9 cellular contexts compared by ENCODE assay signal in the genomic region with DNA sequence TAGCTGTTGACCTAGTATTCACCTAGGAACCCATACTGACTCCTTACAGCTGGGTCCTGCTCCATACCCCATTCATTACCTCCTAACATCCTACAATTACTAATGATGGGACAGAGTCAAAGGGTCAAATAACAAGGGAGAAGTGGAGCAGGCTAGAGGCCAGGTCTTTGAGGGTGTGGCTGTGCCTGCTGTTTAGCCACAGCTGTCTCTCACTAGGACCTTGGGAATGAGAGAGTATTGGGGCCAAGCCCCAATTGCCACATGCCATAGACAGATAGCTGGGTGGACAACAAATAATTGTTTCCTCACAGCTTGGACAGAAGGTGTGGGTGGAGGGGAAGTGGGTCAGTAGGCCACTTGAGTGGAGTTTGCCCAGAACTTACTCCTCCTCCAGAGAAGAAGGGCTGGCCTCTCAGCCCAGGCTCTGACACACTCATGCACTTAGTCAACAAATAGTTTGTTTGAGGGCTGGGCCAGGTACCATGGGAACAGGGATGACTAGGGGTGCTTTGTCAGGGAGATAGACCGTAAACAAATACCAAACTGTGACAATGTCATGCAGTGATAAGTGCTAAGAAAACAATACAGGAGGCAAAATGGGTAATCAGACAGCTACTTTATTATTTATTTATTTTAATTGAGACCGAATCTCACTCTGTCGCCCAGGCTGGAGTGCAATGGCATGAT. TPM values are rescaled to one million over a fixed set of nuclear protein-coding genes. Genes with fewer than 3 reads are reported as not detected.
A peak's percentile ranks its signal among the peaks of the same experiment; 100 is the strongest.
DNase-seq lines count a peak whose midpoint lies in the region; ATAC-seq and TF ChIP-seq lines count a peak whose summit lies in the region.
"Had no signal": no experiment of that assay in that cellular context is flagged by ENCODE, and none has a peak within 500 bp of the region (broad histone marks: within the 10 kb centered on the region; RNA-seq: fewer than 3 reads in every experiment).

No MANE protein-coding gene starts in this region.

- in situ Hi-C loops in Caki2 (cut with HindIII; ENCODE audit: low pct_unique_long_range_greater_than_20kb, low sequenced_read_pairs), result no loop called here

- TF ChIP-seq CTCF in BE2C (IDR thresholded peaks at IDR 0.05; ENCODE audit: low read depth, low read length), result no peak

- intact Hi-C loops in left cardiac atrium (cut with DNase I), result no loop called here

- no peak overlapping the region for H3K9ac ChIP-seq in adipocyte (ENCODE audit: low read length)

- H3K9me3 ChIP-seq in MG63 (no peaks in the 10 kb centered on the region), adipocyte (ENCODE audit: control insufficient read depth, low read length) (no peaks in the 10 kb centered on the region), BE2C (no peaks in the 10 kb centered on the region)

- peaks cover 54% of the 10 kb centered on the region for H3K4me1 ChIP-seq in adipocyte (ENCODE audit: control insufficient read depth, insufficient read depth, low read length)
- no peaks in the 10 kb centered on the region for H3K4me1 ChIP-seq in BE2C

- ATAC-seq in left cardiac atrium, result peak; percentile 85 to 96

- peak; percentile 95 for DNase-seq in Caki2 (ENCODE audit: low read depth)
- DNase-seq in MG63, result peak; percentile 87
- peak; percentile 88 for DNase-seq in adipocyte (ENCODE audit: low read depth)
- peak; percentile 84 for DNase-seq in left cardiac atrium
- peak; percentile 99 for DNase-seq in renal cortical epithelial cell (ENCODE audit: low read depth)
- DNase-seq in NCI-H446 treated with DMSO at 0.1 percent for 48 hours (lab: John Stamatoyannopoulos, UW), result no peak
- DNase-seq in NCI-H187 (lab: John Stamatoyannopoulos, UW), result no peak
- DNase-seq in BE2C, result no peak

- H3K27me3 ChIP-seq in MG63, result no peaks in the 10 kb centered on the region
- no peaks in the 10 kb centered on the region for H3K27me3 ChIP-seq in adipocyte (replicated peaks; ENCODE audit: control insufficient read depth, insufficient read depth, low read length)
- no peaks in the 10 kb centered on the region for H3K27me3 ChIP-seq in BE2C

- H3K36me3 ChIP-seq in MG63 (peaks cover 22% of the 10 kb centered on the region), adipocyte (ENCODE audit: control insufficient read depth, insufficient read depth, low read length, severe bottlenecking) (no peaks in the 10 kb centered on the region), BE2C (peaks cover 30% of the 10 kb centered on the region)

- H3K4me3 ChIP-seq in MG63, result no peak overlapping the region
- H3K4me3 ChIP-seq in adipocyte (ENCODE audit: low read length), result no peak overlapping the region
- no peak overlapping the region for H3K4me3 ChIP-seq in BE2C (ENCODE audit: low read depth, low read length)

RNA-seq across cellular contexts. Expression of a gene that starts 10.2 kb away (rescaled TPM):
- total RNA-seq in Caki2 (2014; rRNA removed; shearing (Covaris generic); ENCODE audit: low replicate concordance), result 14.4 and 24.4 TPM in 2 replicates
- total RNA-seq in MG63 (2014; rRNA removed; shearing (Covaris generic); ENCODE audit: low replicate concordance), result 20.4 and 27.4 TPM in 2 replicates
- 10 to 100 TPM; 22.1 to 22.2 TPM for total RNA-seq in left cardiac atrium
- 34.7 and 37.2 TPM in 2 replicates for total RNA-seq in renal cortical epithelial cell
- 97.8 TPM for polyA plus RNA-seq in BE2C (2012; ENCODE audit: insufficient read depth, insufficient read length, low read depth)

RNA-seq across cellular contexts. Expression of a gene that starts 11.0 kb away (rescaled TPM):
- total RNA-seq in Caki2 (2014; rRNA removed; shearing (Covaris generic); ENCODE audit: low replicate concordance), result 240 and 242 TPM in 2 replicates
- 55.9 and 178 TPM in 2 replicates for total RNA-seq in MG63 (2014; rRNA removed; shearing (Covaris generic); ENCODE audit: low replicate concordance)
- total RNA-seq in left cardiac atrium (10 to 100 TPM; 59.8 to 73.9 TPM), renal cortical epithelial cell (204 and 241 TPM in 2 replicates)
- polyA plus RNA-seq in BE2C (2012; ENCODE audit: insufficient read depth, insufficient read length, low read depth), result 355 TPM

RNA-seq across cellular contexts. Expression of a gene that starts 15.2 kb away (rescaled TPM):
- total RNA-seq in Caki2 (2014; rRNA removed; shearing (Covaris generic); ENCODE audit: low replicate concordance), result 43.7 and 46.6 TPM in 2 replicates
- total RNA-seq in MG63 (2014; rRNA removed; shearing (Covaris generic); ENCODE audit: low replicate concordance), result 19.8 and 38.6 TPM in 2 replicates
- total RNA-seq in left cardiac atrium (10 to 100 TPM; 23.3 to 31.5 TPM), renal cortical epithelial cell (48.4 and 62.9 TPM in 2 replicates)
- polyA plus RNA-seq in BE2C (2012; ENCODE audit: insufficient read depth, insufficient read length, low read depth), result 95.2 TPM

RNA-seq across cellular contexts. Expression of a gene that starts 15.6 kb away (rescaled TPM):
- total RNA-seq in Caki2 (2014; rRNA removed; shearing (Covaris generic); ENCODE audit: low replicate concordance), result 42.3 and 56.6 TPM in 2 replicates
- total RNA-seq in MG63 (2014; rRNA removed; shearing (Covaris generic); ENCODE audit: low replicate concordance), result 37.2 and 42.9 TPM in 2 replicates
- total RNA-seq in left cardiac atrium, result 10 to 100 TPM; 24.5 to 24.7 TPM
- 19.6 and 36.1 TPM in 2 replicates for total RNA-seq in renal cortical epithelial cell
- 116 TPM for polyA plus RNA-seq in BE2C (2012; ENCODE audit: insufficient read depth, insufficient read length, low read depth)

RNA-seq across cellular contexts. Expression of a gene that starts 27.0 kb away (rescaled TPM):
- 0.84 and 23.3 TPM in 2 replicates for total RNA-seq in Caki2 (2014; rRNA removed; shearing (Covaris generic); ENCODE audit: low replicate concordance)
- total RNA-seq in MG63 (2014; rRNA removed; shearing (Covaris generic); ENCODE audit: low replicate concordance), result not detected in 2 replicates
- total RNA-seq in left cardiac atrium (under 1 TPM in 1 of 2 donors, not detected in 1; 0.50 TPM), renal cortical epithelial cell (not detected in 2 replicates)
- polyA plus RNA-seq in BE2C (2012; ENCODE audit: insufficient read depth, insufficient read length, low read depth), result not detected
- total RNA-seq: mononuclear cell had no signal

Comparison
In these comparisons a context has a peak if more than half of its experiments do, and no peak if none do; other contexts are left out.
1. DNase-seq: peak in Caki2 (single experiment), MG63 (single experiment), adipocyte (single experiment), left cardiac atrium (single experiment) and renal cortical epithelial cell (single experiment); none in NCI-H446 treated with DMSO at 0.1 percent for 48 hours (single experiment), NCI-H187 (0 of 2) and BE2C (single experiment).